ENCODE assay signal across 11 cellular contexts in genomic region chr11:45100338-45100737, GRCh38. TPM values are rescaled to one million over a fixed set of nuclear protein-coding genes. Genes with fewer than 3 reads are reported as not detected.
DNase-seq lines count a peak whose midpoint lies in the region; ATAC-seq and FAIRE-seq lines count a peak whose summit lies in the region.
"Had no signal": no experiment of that assay in that cellular context is flagged by ENCODE, and none has a peak within 500 bp of the region (broad histone marks: within the 10 kb centered on the region; RNA-seq: fewer than 3 reads in every experiment).

No MANE protein-coding gene starts in this region.

- peak overlapping the region; percentile 34 to 52 for H3K4me3 Mint-ChIP-seq in effector memory CD8-positive, alpha-beta T cell
- H3K4me3 Mint-ChIP-seq in stimulated activated memory B cell treated with anti-CD40 and anti-IgM and Interleukin-4, amounts not matched to agents 10 μg/mL and 1 μg/mL and 100 μg/mL, for 72 hours: no peak overlapping the region
- H3K4me3 Mint-ChIP-seq: activated naive CD4-positive, alpha-beta T cell treated with anti-CD3 and anti-CD28 coated beads, Interleukin-2, amount 50 U/mL, for 24 hours; CD8-positive, alpha-beta T cell had no signal

- peak; percentile 55 for DNase-seq in activated CD8-positive, alpha-beta memory T cell treated with anti-CD3 and anti-CD28 coated beads for 24 hours
- DNase-seq in activated CD8-positive, alpha-beta memory T cell treated with anti-CD3 and anti-CD28 coated beads, Interleukin-2, amount 50 U/mL, for 48 hours: no peak
- DNase-seq in NCI-H524 treated with DMSO at 0.1 percent for 48 hours (lab: John Stamatoyannopoulos, UW) (peak; percentile 67), small intestine (no peak), hypothalamus (lab: John Stamatoyannopoulos, UW) (no peak)
- DNase-seq in effector memory CD8-positive, alpha-beta T cell: no peak
- DNase-seq: pancreas had no signal

- FAIRE-seq in small intestine (lab: Jason Lieb, UNC): no peak
- FAIRE-seq: pancreas had no signal

- H3K27me3 ChIP-seq in small intestine (ENCODE audit: control insufficient read depth in 2 of 2, insufficient read depth in 2 of 2, low read length in 2 of 2): no peaks in the 10 kb centered on the region
- H3K27me3 ChIP-seq: pancreas had no signal

- WGBS in small intestine, 3 donors: 19 to 46% (median 43%) methylated on average over 2 of the region's 2 CpGs

- peaks cover 41 to 42% of the 10 kb centered on the region in 2 donors for H3K4me1 Mint-ChIP-seq in effector memory CD8-positive, alpha-beta T cell (ENCODE audit: low read depth in 2 of 2)
- peaks cover 30% of the 10 kb centered on the region for H3K4me1 Mint-ChIP-seq in stimulated activated memory B cell treated with anti-CD40 and anti-IgM and Interleukin-4, amounts not matched to agents 10 μg/mL and 1 μg/mL and 100 μg/mL, for 72 hours

- peaks cover 4% of the 10 kb centered on the region for H3K36me3 Mint-ChIP-seq in effector memory CD8-positive, alpha-beta T cell (ENCODE audit: insufficient read depth)
- no peaks in the 10 kb centered on the region for H3K36me3 Mint-ChIP-seq in stimulated activated memory B cell treated with anti-CD40 and anti-IgM and Interleukin-4, amounts not matched to agents 10 μg/mL and 1 μg/mL and 100 μg/mL, for 72 hours
- H3K36me3 Mint-ChIP-seq: activated naive CD4-positive, alpha-beta T cell treated with anti-CD3 and anti-CD28 coated beads, Interleukin-2, amount 50 U/mL, for 24 hours; CD8-positive, alpha-beta T cell had no signal

- no peak overlapping the region for H3K27ac ChIP-seq in small intestine (ENCODE audit: low read depth in 1 of 2, low read length in 1 of 2)
- H3K27ac ChIP-seq: pancreas had no signal

- H3K9me3 Mint-ChIP-seq in effector memory CD8-positive, alpha-beta T cell: no peaks in the 10 kb centered on the region
- H3K9me3 Mint-ChIP-seq in stimulated activated memory B cell treated with anti-CD40 and anti-IgM and Interleukin-4, amounts not matched to agents 10 μg/mL and 1 μg/mL and 100 μg/mL, for 72 hours: no peaks in the 10 kb centered on the region
- H3K9me3 Mint-ChIP-seq: activated naive CD4-positive, alpha-beta T cell treated with anti-CD3 and anti-CD28 coated beads, Interleukin-2, amount 50 U/mL, for 24 hours; CD8-positive, alpha-beta T cell had no signal

- no peaks in the 10 kb centered on the region for H3K27me3 Mint-ChIP-seq in effector memory CD8-positive, alpha-beta T cell
- H3K27me3 Mint-ChIP-seq in stimulated activated memory B cell treated with anti-CD40 and anti-IgM and Interleukin-4, amounts not matched to agents 10 μg/mL and 1 μg/mL and 100 μg/mL, for 72 hours: peaks cover 12% of the 10 kb centered on the region
- H3K27me3 Mint-ChIP-seq: activated naive CD4-positive, alpha-beta T cell treated with anti-CD3 and anti-CD28 coated beads, Interleukin-2, amount 50 U/mL, for 24 hours had no signal

- peak overlapping the region; percentile 79 to 93 for H3K27ac Mint-ChIP-seq in effector memory CD8-positive, alpha-beta T cell
- peak overlapping the region; percentile 69 for H3K27ac Mint-ChIP-seq in stimulated activated memory B cell treated with anti-CD40 and anti-IgM and Interleukin-4, amounts not matched to agents 10 μg/mL and 1 μg/mL and 100 μg/mL, for 72 hours
- H3K27ac Mint-ChIP-seq: CD8-positive, alpha-beta T cell had no signal

- H3K4me1 ChIP-seq in small intestine (ENCODE audit: control insufficient read depth in 2 of 2, insufficient read depth in 1 of 2, low read depth in 1 of 2, low read length in 1 of 2): peaks cover 0 to 2% of the 10 kb centered on the region in 2 donors
- H3K4me1 ChIP-seq: pancreas had no signal

- ATAC-seq in effector memory CD8-positive, alpha-beta T cell (replicated peaks): peak; percentile 7
- no peak for ATAC-seq in stimulated activated memory B cell treated with anti-CD40 and anti-IgM and Interleukin-4, amounts not matched to agents 10 μg/mL and 1 μg/mL and 100 μg/mL, for 72 hours
- no peak for ATAC-seq in HG03520 (IDR thresholded peaks at IDR 0.05; ENCODE audit: unreplicated experiment)
- ATAC-seq: CD8-positive, alpha-beta T cell; pancreas had no signal

- no peak overlapping the region for H3K4me3 ChIP-seq in small intestine (ENCODE audit: low read depth in 1 of 2, low read length in 2 of 2)
- H3K4me3 ChIP-seq: pancreas had no signal

- no peaks in the 10 kb centered on the region for H3K9me3 ChIP-seq in small intestine (ENCODE audit: control insufficient read depth, low read depth)
- H3K9me3 ChIP-seq: pancreas had no signal

- no peaks in the 10 kb centered on the region for H3K36me3 ChIP-seq in small intestine (ENCODE audit: control insufficient read depth in 2 of 2, insufficient read depth in 2 of 2, low read length in 2 of 2)
- H3K36me3 ChIP-seq: pancreas had no signal

RNA-seq across cellular contexts. Expression of gene PRDM11, which starts 46.1 kb away (rescaled TPM):
- 1 to 10 TPM in 2 of 3 donors, under 1 TPM in 1; 0.45 to 4.8 (median 1.6) TPM for polyA plus RNA-seq in small intestine

Comparison
In these comparisons a context has a peak if more than half of its experiments do, and no peak if none do; other contexts are left out.
1. DNase-seq: peak in activated CD8-positive, alpha-beta memory T cell treated with anti-CD3 and anti-CD28 coated beads for 24 hours (single experiment) and NCI-H524 treated with DMSO at 0.1 percent for 48 hours (single experiment); none in activated CD8-positive, alpha-beta memory T cell treated with anti-CD3 and anti-CD28 coated beads, Interleukin-2, amount 50 U/mL, for 48 hours (single experiment), effector memory CD8-positive, alpha-beta T cell (0 of 3), small intestine (single experiment) and hypothalamus (0 of 51).